In genomic region chr9:72564517-72565281, GRCh38 we compare ENCODE assay signal across 26 cellular contexts. TPM values are rescaled to one million over a fixed set of nuclear protein-coding genes. Genes with fewer than 3 reads are reported as not detected.
DNase-seq lines count a peak whose midpoint lies in the region; ATAC-seq, FAIRE-seq and TF ChIP-seq lines count a peak whose summit lies in the region.
"Had no signal": no experiment of that assay in that cellular context is flagged by ENCODE, and none has a peak within 500 bp of the region (broad histone marks: within the 10 kb centered on the region; RNA-seq: fewer than 3 reads in every experiment).

No MANE protein-coding gene starts in this region.

- H3K9me3 ChIP-seq in kidney (ENCODE audit: control insufficient read depth in 1 of 2, low read length in 2 of 2) (no peaks in the 10 kb centered on the region), trophoblast cell (ENCODE audit: insufficient read depth, low read depth, low read length) (peaks cover 2% of the 10 kb centered on the region)
- H3K9me3 ChIP-seq: esophagus muscularis mucosa, gastroesophageal sphincter, Peyer's patch had no signal

- H3K27ac Mint-ChIP-seq in activated naive CD4-positive, alpha-beta T cell treated with anti-CD3 and anti-CD28 coated beads, Interleukin-2, amount 10 ng/mL, durations not matched to agents 7 days and 5 days, result no peak overlapping the region
- H3K27ac Mint-ChIP-seq: activated naive CD8-positive, alpha-beta T cell treated with anti-CD3 and anti-CD28 coated beads, Interleukin-2, amount 10 ng/mL, durations not matched to agents 7 days and 5 days; naive B cell had no signal

- no peak overlapping the region for H4K8ac ChIP-seq in trophoblast cell (ENCODE audit: low read depth, low read length)

- no peaks in the 10 kb centered on the region for H3K27me3 ChIP-seq in trophoblast cell (ENCODE audit: insufficient read depth, low read length)
- H3K27me3 ChIP-seq: esophagus muscularis mucosa, gastroesophageal sphincter, Peyer's patch had no signal

- H3K23ac ChIP-seq in trophoblast cell (ENCODE audit: low read length), result no peak overlapping the region

- H3K9ac ChIP-seq in kidney (ENCODE audit: low read length in 2 of 2), result peak overlapping the region in 1 of 2 donors; percentile 21
- no peak overlapping the region for H3K9ac ChIP-seq in trophoblast cell (ENCODE audit: low read length)
- H3K9ac ChIP-seq: parathyroid adenoma had no signal

- no peaks in the 10 kb centered on the region for H3K36me3 Mint-ChIP-seq in activated naive CD4-positive, alpha-beta T cell treated with anti-CD3 and anti-CD28 coated beads, Interleukin-2, amount 10 ng/mL, durations not matched to agents 7 days and 5 days
- H3K36me3 Mint-ChIP-seq: activated naive CD8-positive, alpha-beta T cell treated with anti-CD3 and anti-CD28 coated beads, Interleukin-2, amount 10 ng/mL, durations not matched to agents 7 days and 5 days; naive B cell had no signal

- H4K91ac ChIP-seq in trophoblast cell (ENCODE audit: low read depth, low read length), result no peak overlapping the region

- peak; percentile 86 for FAIRE-seq in kidney (lab: Jason Lieb, UNC)
- FAIRE-seq: GM12891, GM19239 had no signal

- H3K4me3 ChIP-seq in kidney (ENCODE audit: low read length in 2 of 2) (no peak overlapping the region), trophoblast cell (ENCODE audit: low read depth, low read length) (no peak overlapping the region)
- H3K4me3 ChIP-seq: esophagus muscularis mucosa, gastroesophageal sphincter, Peyer's patch had no signal

- H3K27ac ChIP-seq in kidney (ENCODE audit: low read depth in 2 of 2, low read length in 2 of 2) (peak overlapping the region; percentile 84 to 90), trophoblast cell (ENCODE audit: low read depth, low read length) (no peak overlapping the region)
- H3K27ac ChIP-seq: esophagus muscularis mucosa, parathyroid adenoma, Peyer's patch, WERI-Rb-1 had no signal

- no peak overlapping the region for H3K4me3 Mint-ChIP-seq in activated naive CD4-positive, alpha-beta T cell treated with anti-CD3 and anti-CD28 coated beads, Interleukin-2, amount 10 ng/mL, durations not matched to agents 7 days and 5 days
- H3K4me3 Mint-ChIP-seq: activated naive CD8-positive, alpha-beta T cell treated with anti-CD3 and anti-CD28 coated beads, Interleukin-2, amount 10 ng/mL, durations not matched to agents 7 days and 5 days; naive B cell had no signal

- no peak overlapping the region for H2AK5ac ChIP-seq in trophoblast cell (ENCODE audit: low read length)

- H3K79me2 ChIP-seq in trophoblast cell (ENCODE audit: control insufficient read depth, insufficient read depth, low read length, poor library complexity), result no peaks in the 10 kb centered on the region
- H3K79me2 ChIP-seq: parathyroid adenoma had no signal

- no peaks in the 10 kb centered on the region for H3K36me3 ChIP-seq in kidney (ENCODE audit: control insufficient read depth in 1 of 2, insufficient read depth in 2 of 2, low read length in 2 of 2)
- H3K36me3 ChIP-seq in trophoblast cell (ENCODE audit: control insufficient read depth in 1 of 2, insufficient read depth in 2 of 2, low read length in 2 of 2), result peaks cover 0 to 2% of the 10 kb centered on the region in 2 experiments
- H3K36me3 ChIP-seq: esophagus muscularis mucosa, gastroesophageal sphincter, Peyer's patch, WERI-Rb-1 had no signal

- H3K4me2 ChIP-seq in trophoblast cell (ENCODE audit: low read length), result no peak overlapping the region

- H3K4me1 ChIP-seq in kidney (ENCODE audit: control insufficient read depth in 1 of 2, insufficient read depth in 1 of 2, low read depth in 1 of 2, low read length in 2 of 2) (peaks cover 0 to 4% of the 10 kb centered on the region in 2 donors), trophoblast cell (ENCODE audit: control insufficient read depth in 1 of 2, insufficient read depth in 2 of 2, low read length in 2 of 2) (no peaks in the 10 kb centered on the region)
- H3K4me1 ChIP-seq: parathyroid adenoma, Peyer's patch had no signal

- no peaks in the 10 kb centered on the region for H3K9me3 Mint-ChIP-seq in activated naive CD4-positive, alpha-beta T cell treated with anti-CD3 and anti-CD28 coated beads, Interleukin-2, amount 10 ng/mL, durations not matched to agents 7 days and 5 days

- no peak overlapping the region for H2BK120ac ChIP-seq in trophoblast cell (ENCODE audit: insufficient read depth, low read length, poor library complexity)

- no CpG with 5 or more reads among the region's 2 CpGs for WGBS in trophoblast cell (ENCODE audit: extremely low coverage, insufficient coverage, insufficient read length)

- H2BK5ac ChIP-seq in trophoblast cell (ENCODE audit: low read depth, low read length, poor library complexity), result no peak overlapping the region

- intact Hi-C loops in kidney (cut with DNase I) (no loop called here), Right ventricle myocardium superior (cut with DNase I) (no loop called here)

- H2BK12ac ChIP-seq in trophoblast cell (ENCODE audit: low read length), result peak overlapping the region; percentile 9

- H3K4me1 Mint-ChIP-seq in activated naive CD4-positive, alpha-beta T cell treated with anti-CD3 and anti-CD28 coated beads, Interleukin-2, amount 10 ng/mL, durations not matched to agents 7 days and 5 days, result no peaks in the 10 kb centered on the region
- H3K4me1 Mint-ChIP-seq: naive B cell had no signal

- TF ChIP-seq CTCF in kidney (IDR thresholded peaks at IDR 0.05; ENCODE audit: borderline replicate concordance, extremely low read depth, insufficient read depth), result no peak

- no peak overlapping the region for H3K4ac ChIP-seq in trophoblast cell (ENCODE audit: low read depth, low read length)

- ATAC-seq in GM18907 (IDR thresholded peaks at IDR 0.05; ENCODE audit: unreplicated experiment), result peak; percentile 61
- no peak for ATAC-seq in Right ventricle myocardium superior (ENCODE audit: poor library complexity)
- ATAC-seq: gastroesophageal sphincter had no signal

- no peak overlapping the region for H2AFZ ChIP-seq in trophoblast cell (ENCODE audit: insufficient read depth, low read length, poor library complexity)
- H2AFZ ChIP-seq: parathyroid adenoma had no signal

- CTCF ChIA-PET in activated naive CD4-positive, alpha-beta T cell treated with anti-CD3 and anti-CD28 coated beads, Interleukin-2, amount 10 ng/mL, durations not matched to agents 7 days and 5 days (lab: Charles Lee), result interaction anchor here (0.7 kb wide), 1 partner anchor 41 kb away, joined by 3 read pairs; no protein-coding TSS in a partner anchor

- no peak overlapping the region for H3K18ac ChIP-seq in trophoblast cell (ENCODE audit: low read length)

- H4K12ac ChIP-seq in trophoblast cell (ENCODE audit: low read depth, low read length), result no peak overlapping the region

- H3K14ac ChIP-seq in trophoblast cell (ENCODE audit: low read length), result no peak overlapping the region

- H3K79me1 ChIP-seq in trophoblast cell (ENCODE audit: low read length), result peaks cover 4% of the 10 kb centered on the region

- peaks cover 10% of the 10 kb centered on the region for H3K27me3 Mint-ChIP-seq in activated naive CD4-positive, alpha-beta T cell treated with anti-CD3 and anti-CD28 coated beads, Interleukin-2, amount 10 ng/mL, durations not matched to agents 7 days and 5 days
- H3K27me3 Mint-ChIP-seq: activated naive CD8-positive, alpha-beta T cell treated with anti-CD3 and anti-CD28 coated beads, Interleukin-2, amount 10 ng/mL, durations not matched to agents 7 days and 5 days had no signal

- peak; percentile 12 for DNase-seq in OCI-M1 (lab: John Stamatoyannopoulos, UW)
- no peak for DNase-seq in kidney
- DNase-seq in trophoblast cell, result no peak
- DNase-seq in NCI-H1436 treated with DMSO at 0.1 percent for 48 hours (lab: John Stamatoyannopoulos, UW), result no peak
- no peak for DNase-seq in AG20443 (ENCODE audit: low spot score)
- DNase-seq in activated naive CD4-positive, alpha-beta T cell treated with anti-CD3 and anti-CD28 coated beads, Interleukin-2, amount 10 ng/mL, durations not matched to agents 7 days and 5 days, result no peak
- DNase-seq in Right ventricle myocardium superior, result no peak
- DNase-seq: activated CD8-positive, alpha-beta memory T cell treated with anti-CD3 and anti-CD28 coated beads, Interleukin-2, amount 50 U/mL, for 4 hours; activated naive CD8-positive, alpha-beta T cell treated with anti-CD3 and anti-CD28 coated beads, Interleukin-2, amount 10 ng/mL, durations not matched to agents 7 days and 5 days; DMS79; mesenchymal stem cell; naive B cell; NCI-H1092 treated with DMSO at 0.1 percent for 48 hours; NCI-H2081 treated with DMSO at 0.1 percent for 48 hours; NCI-H446 treated with DMSO at 0.1 percent for 48 hours; Peyer's patch; T-helper 2 cell; WERI-Rb-1 had no signal

RNA-seq across cellular contexts. Expression of gene TMC1, which starts 43.3 kb away (rescaled TPM):
- total RNA-seq in kidney (0.25 TPM), Right ventricle myocardium superior (not detected)
- 1.2 TPM for polyA plus RNA-seq in kidney (ENCODE audit: insufficient read depth, low read depth, low replicate concordance)
- 0.03 and 0.04 TPM in 2 replicates for polyA plus RNA-seq in trophoblast cell (2013)
- total RNA-seq: activated naive CD8-positive, alpha-beta T cell treated with anti-CD3 and anti-CD28 coated beads, Interleukin-2, amount 10 ng/mL, durations not matched to agents 7 days and 5 days; esophagus muscularis mucosa; gastroesophageal sphincter; kidney epithelial cell; LHCN-M2; Peyer's patch had no signal
